Comparison of ENCODE assay signal across 8 cellular contexts in genomic region chr1:192807968-192808587, GRCh38. TPM values are rescaled to one million over a fixed set of nuclear protein-coding genes. Genes with fewer than 3 reads are reported as not detected.
DNase-seq lines count a peak whose midpoint lies in the region; TF ChIP-seq lines count a peak whose summit lies in the region.

No MANE protein-coding gene starts in this region.

- peaks cover 23 to 31% of the 10 kb centered on the region in 2 experiments for H3K4me1 Mint-ChIP-seq in H9
- H3K4me1 Mint-ChIP-seq in activated CD4-positive, alpha-beta T cell treated with anti-CD3 and anti-CD28 coated beads, Interleukin-2, amount 10 ng/mL, durations not matched to agents 24 days and 14 days = peaks cover 35% of the 10 kb centered on the region

- intact Hi-C loops in activated CD4-positive, alpha-beta T cell treated with anti-CD3 and anti-CD28 coated beads, Interleukin-2, amount 10 ng/mL, durations not matched to agents 24 days and 14 days (cut with micrococcal nuclease) = loop anchor here (1.0 to 10.0 kb wide), 8 partner anchors 167 to 1487 kb away; partner anchors contain the start of genes GLRX2, RO60 and UCHL5

- H2AFZ ChIP-seq in H9 (ENCODE audit: low read length) (no peak overlapping the region), trophoblast cell (ENCODE audit: insufficient read depth, low read length, poor library complexity) (peak overlapping the region; percentile 100)

- no peak for TF ChIP-seq CTCF in AG04450 (IDR thresholded peaks at IDR 0.05; ENCODE audit: low read depth, low read length)
- TF ChIP-seq CTCF in H9 (conservative IDR thresholded peaks at IDR 0.05) = no peak
- no peak for TF ChIP-seq CTCF in foreskin fibroblast (IDR thresholded peaks at IDR 0.05; ENCODE audit: low read depth, low read length)

- no peak overlapping the region for H3K23ac ChIP-seq in H9 (ENCODE audit: insufficient read length, low read depth, low read length)
- no peak overlapping the region for H3K23ac ChIP-seq in trophoblast cell (ENCODE audit: low read length)

- H3K23me2 ChIP-seq in H9 (ENCODE audit: insufficient read length, low read depth, low read length, poor library complexity, severe bottlenecking) = peaks cover 12% of the 10 kb centered on the region

- H4K91ac ChIP-seq in H9 (ENCODE audit: insufficient read length, low read depth, low read length) (peak overlapping the region; percentile 22), trophoblast cell (ENCODE audit: low read depth, low read length) (peak overlapping the region; percentile 84)

- H3K4me3 Mint-ChIP-seq in H9 = peak overlapping the region; percentile 90 to 97
- H3K4me3 Mint-ChIP-seq in activated CD4-positive, alpha-beta T cell treated with anti-CD3 and anti-CD28 coated beads, Interleukin-2, amount 10 ng/mL, durations not matched to agents 24 days and 14 days = peak overlapping the region; percentile 95

- H3K27ac ChIP-seq in AG04450 (ENCODE audit: low read depth, low read length) = peak overlapping the region; percentile 59
- no peak overlapping the region for H3K27ac ChIP-seq in H9 (ENCODE audit: insufficient read length, low read depth, low read length)
- H3K27ac ChIP-seq in trophoblast cell (ENCODE audit: low read depth, low read length) = peak overlapping the region; percentile 70

- peak overlapping the region; percentile 93 for H3K4me3 ChIP-seq in AG04450 (ENCODE audit: low read depth, low read length)
- H3K4me3 ChIP-seq in foreskin fibroblast (ENCODE audit: low read depth in 1 of 2, low read length in 2 of 2) = peak overlapping the region; percentile 78 to 95
- peak overlapping the region; percentile 77 for H3K4me3 ChIP-seq in trophoblast cell (ENCODE audit: low read depth, low read length)

- no peak for DNase-seq in AG04450 (ENCODE audit: low read depth, low spot score)
- no peak for DNase-seq in H9
- no peak for DNase-seq in activated CD4-positive, alpha-beta T cell treated with anti-CD3 and anti-CD28 coated beads, Interleukin-2, amount 10 ng/mL, durations not matched to agents 24 days and 14 days
- DNase-seq in foreskin fibroblast = peak; percentile 32 to 67
- peak in 1 of 2 donors; percentile 27 for DNase-seq in trophoblast cell
- DNase-seq in activated CD8-positive, alpha-beta memory T cell treated with anti-CD3 and anti-CD28 coated beads, Interleukin-2, amount 50 U/mL, for 48 hours = no peak
- DNase-seq in activated effector memory CD4-positive, alpha-beta T cell treated with Interleukin-2 at 50 U/mL for 16 hours = no peak
- DNase-seq in NCI-H1417 treated with DMSO at 0.1 percent for 48 hours (lab: John Stamatoyannopoulos, UW) = no peak

- H4K20me1 ChIP-seq in H9 (ENCODE audit: control insufficient read depth, insufficient read depth, insufficient read length) = no peaks in the 10 kb centered on the region

- H3K79me2 ChIP-seq in H9 (ENCODE audit: insufficient read depth, low read length) (no peaks in the 10 kb centered on the region; the same call in 1 of the 2 replicates), trophoblast cell (ENCODE audit: control insufficient read depth, insufficient read depth, low read length, poor library complexity) (peaks cover 4% of the 10 kb centered on the region)

- no peak overlapping the region for H2BK20ac ChIP-seq in H9 (ENCODE audit: low read depth, low read length, poor library complexity, severe bottlenecking)

- peak overlapping the region; percentile 83 for H3K18ac ChIP-seq in H9 (ENCODE audit: insufficient read length, low read depth, low read length)
- H3K18ac ChIP-seq in trophoblast cell (ENCODE audit: low read length) = peak overlapping the region; percentile 68

- peaks cover 15% of the 10 kb centered on the region for H3K27me3 Mint-ChIP-seq in H9 (ENCODE audit: low read depth)
- H3K27me3 Mint-ChIP-seq in activated CD4-positive, alpha-beta T cell treated with anti-CD3 and anti-CD28 coated beads, Interleukin-2, amount 10 ng/mL, durations not matched to agents 24 days and 14 days = peaks cover 9% of the 10 kb centered on the region

- no peak overlapping the region for H4K5ac ChIP-seq in H9 (ENCODE audit: insufficient read length, low read depth, low read length)

- H3K9ac ChIP-seq in H9 (ENCODE audit: extremely low read depth, insufficient read length, low read length) (peak overlapping the region; percentile 76), trophoblast cell (ENCODE audit: low read length) (peak overlapping the region; percentile 80)

- no peak overlapping the region for H2BK5ac ChIP-seq in H9 (ENCODE audit: insufficient read length, low read length)
- H2BK5ac ChIP-seq in trophoblast cell (ENCODE audit: low read depth, low read length, poor library complexity) = peak overlapping the region; percentile 84

- no peak overlapping the region for H3K56ac ChIP-seq in H9 (ENCODE audit: insufficient read length, low read depth, low read length)

- CTCF ChIA-PET in AG04450 (lab: Charles Lee) = interaction anchor here (0.7 to 4.5 kb wide), 11 partner anchors 16 to 334 kb away, joined by 3 to 56 read pairs (median 7); no protein-coding TSS in a partner anchor

- H3K4me1 ChIP-seq in H9 (ENCODE audit: insufficient read depth, low read length) (no peaks in the 10 kb centered on the region), trophoblast cell (ENCODE audit: control insufficient read depth in 1 of 2, insufficient read depth in 2 of 2, low read length in 2 of 2) (peaks cover 5% of the 10 kb centered on the region in 2 experiments)

- H4K12ac ChIP-seq in trophoblast cell (ENCODE audit: low read depth, low read length) = peak overlapping the region; percentile 95

- H3K4me2 ChIP-seq in H9 (ENCODE audit: insufficient read depth, insufficient read length, low read length) = peak overlapping the region; percentile 89
- peak overlapping the region; percentile 78 for H3K4me2 ChIP-seq in trophoblast cell (ENCODE audit: low read length)

- no peaks in the 10 kb centered on the region for H3K36me3 ChIP-seq in trophoblast cell (ENCODE audit: control insufficient read depth in 1 of 2, insufficient read depth in 2 of 2, low read length in 2 of 2)

- POLR2A ChIA-PET in AG04450 (lab: Yijun Ruan, JAX) = interaction anchor here (0.6 to 3.2 kb wide), 12 partner anchors 25 to 308 kb away, joined by 3 to 16 read pairs (median 4); no protein-coding TSS in a partner anchor

- H2BK120ac ChIP-seq in H9 (ENCODE audit: low read depth, low read length, poor library complexity, severe bottlenecking) = no peak overlapping the region
- H2BK120ac ChIP-seq in trophoblast cell (ENCODE audit: insufficient read depth, low read length, poor library complexity) = peak overlapping the region; percentile 95

- H3K27ac Mint-ChIP-seq in H9 = peak overlapping the region; percentile 27 to 95 (median 72); a peak in 5 of 7 replicates
- H3K27ac Mint-ChIP-seq in activated CD4-positive, alpha-beta T cell treated with anti-CD3 and anti-CD28 coated beads, Interleukin-2, amount 10 ng/mL, durations not matched to agents 24 days and 14 days = peak overlapping the region; percentile 78

- H3K9me3 Mint-ChIP-seq in H9 = no peaks in the 10 kb centered on the region
- no peaks in the 10 kb centered on the region for H3K9me3 Mint-ChIP-seq in activated CD4-positive, alpha-beta T cell treated with anti-CD3 and anti-CD28 coated beads, Interleukin-2, amount 10 ng/mL, durations not matched to agents 24 days and 14 days

- H2AK5ac ChIP-seq in H9 (ENCODE audit: insufficient read length, low read length) (no peak overlapping the region), trophoblast cell (ENCODE audit: low read length) (no peak overlapping the region)

- H3K27me3 ChIP-seq in AG04450 (ENCODE audit: control insufficient read depth, insufficient read depth, low read length) (no peaks in the 10 kb centered on the region), H9 (ENCODE audit: insufficient read depth, low read length) (no peaks in the 10 kb centered on the region), trophoblast cell (ENCODE audit: insufficient read depth, low read length) (no peaks in the 10 kb centered on the region)

- peaks cover 5 to 15% (median 11%) of the 10 kb centered on the region in 3 experiments; a peak in 6 of 7 replicates for H3K36me3 Mint-ChIP-seq in H9 (ENCODE audit: insufficient read depth in 1 of 3, low read depth in 3 of 3)
- peaks cover 16% of the 10 kb centered on the region for H3K36me3 Mint-ChIP-seq in activated CD4-positive, alpha-beta T cell treated with anti-CD3 and anti-CD28 coated beads, Interleukin-2, amount 10 ng/mL, durations not matched to agents 24 days and 14 days (ENCODE audit: low read depth)

- H4K8ac ChIP-seq in H9 (replicated peaks; ENCODE audit: insufficient read length, low read depth, low read length) (no peak overlapping the region), trophoblast cell (ENCODE audit: low read depth, low read length) (peak overlapping the region; percentile 97)

- H3K9me3 ChIP-seq in AG04450 (ENCODE audit: control insufficient read depth, insufficient read depth, low read length) (no peaks in the 10 kb centered on the region), H9 (ENCODE audit: control insufficient read depth, low read depth, low read length) (no peaks in the 10 kb centered on the region), trophoblast cell (ENCODE audit: insufficient read depth, low read depth, low read length) (no peaks in the 10 kb centered on the region)

- H3K4ac ChIP-seq in H9 (ENCODE audit: low read depth, low read length) (no peak overlapping the region), trophoblast cell (ENCODE audit: low read depth, low read length) (no peak overlapping the region)

- no CpG with 5 or more reads among the region's 13 CpGs for WGBS in H9 (ENCODE audit: extremely low coverage, insufficient read length, low lambda C conversion rate)
- WGBS in trophoblast cell (ENCODE audit: extremely low coverage, insufficient coverage, insufficient read length) = no CpG with 5 or more reads among the region's 13 CpGs

- H3T11ph ChIP-seq in H9 (ENCODE audit: low read length) = no peak overlapping the region

- H3K14ac ChIP-seq in H9 (ENCODE audit: insufficient read depth, low read length) = peak overlapping the region; percentile 84
- peak overlapping the region; percentile 68 for H3K14ac ChIP-seq in trophoblast cell (ENCODE audit: low read length)

- H2BK12ac ChIP-seq in H9 (ENCODE audit: insufficient read length, low read depth, low read length) (no peak overlapping the region), trophoblast cell (ENCODE audit: low read length) (peak overlapping the region; percentile 77)

- no peak overlapping the region for H2BK15ac ChIP-seq in H9 (ENCODE audit: low read depth, low read length)

- H3K79me1 ChIP-seq in H9 (ENCODE audit: insufficient read depth, low read depth, low read length, poor library complexity, severe bottlenecking) = no peaks in the 10 kb centered on the region
- peaks cover 10% of the 10 kb centered on the region for H3K79me1 ChIP-seq in trophoblast cell (ENCODE audit: low read length)

RNA-seq across cellular contexts. Expression of gene RGS2, which starts 0.8 kb away (rescaled TPM):
- polyA plus RNA-seq in AG04450 (2011; rRNA removed) = 60.5 and 80.3 TPM in 2 replicates
- 38.7 and 54.7 TPM in 2 replicates for polyA minus RNA-seq in AG04450 (2011; rRNA and poly(A)+ RNA removed)
- 13.7 and 13.9 TPM in 2 replicates for total RNA-seq in H9 (2021)
- 5.2 and 6.7 TPM in 2 replicates for total RNA-seq in activated CD4-positive, alpha-beta T cell treated with anti-CD3 and anti-CD28 coated beads, Interleukin-2, amount 10 ng/mL, durations not matched to agents 24 days and 14 days
- polyA plus RNA-seq in trophoblast cell (2013) = 30.0 and 33.2 TPM in 2 replicates

Comparison
In these comparisons a context has a peak if more than half of its experiments do, and no peak if none do; other contexts are left out.
1. DNase-seq: peak in foreskin fibroblast (2 of 2); none in AG04450 (single experiment), H9 (single experiment), activated CD4-positive, alpha-beta T cell treated with anti-CD3 and anti-CD28 coated beads, Interleukin-2, amount 10 ng/mL, durations not matched to agents 24 days and 14 days (single experiment), activated CD8-positive, alpha-beta memory T cell treated with anti-CD3 and anti-CD28 coated beads, Interleukin-2, amount 50 U/mL, for 48 hours (single experiment), activated effector memory CD4-positive, alpha-beta T cell treated with Interleukin-2 at 50 U/mL for 16 hours (single experiment) and NCI-H1417 treated with DMSO at 0.1 percent for 48 hours (single experiment).
2. Peak in every context shown above with its lines, with median percentiles within 50 percentile points of each other: H3K4me3 ChIP-seq.